In the genomic region with DNA sequence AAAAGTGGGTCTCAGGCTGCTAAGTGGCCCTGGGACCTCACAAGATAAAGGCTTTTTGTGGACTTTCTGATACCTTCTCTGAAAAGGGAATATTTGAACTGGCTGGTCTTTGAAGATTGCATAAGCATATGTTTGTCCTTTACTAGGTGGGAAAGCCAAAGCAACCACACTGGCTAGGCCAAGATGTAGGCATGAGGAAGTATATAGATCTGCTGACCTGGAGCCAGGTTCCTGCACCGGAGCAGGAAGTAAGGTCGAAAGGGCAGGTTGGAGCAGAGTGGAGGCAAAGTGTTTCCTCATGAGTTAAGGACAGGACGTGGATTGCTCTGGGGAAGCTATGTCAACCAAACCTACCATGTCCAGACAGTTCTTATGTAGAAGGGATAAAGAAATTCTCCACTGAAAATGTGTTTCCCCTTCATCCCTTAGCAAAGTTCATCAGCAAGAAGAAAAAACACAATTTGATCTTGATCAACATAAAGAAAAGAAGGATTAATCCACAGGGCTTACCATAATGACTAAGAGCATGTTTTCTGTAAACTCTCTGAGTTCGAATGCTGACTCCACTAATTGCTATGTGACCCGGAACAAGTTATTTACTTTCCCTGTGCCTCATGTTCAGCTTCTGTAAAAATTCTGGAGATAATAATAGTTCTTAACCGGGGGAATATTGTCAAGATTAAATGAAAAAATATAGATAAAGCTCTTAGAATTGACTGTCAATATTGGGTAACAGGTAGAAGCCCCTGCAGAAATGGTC, we compare ENCODE assay signal across 1 cellular context.
TF ChIP-seq lines count a peak whose summit lies in the region.

No MANE protein-coding gene starts in this region.

TF ChIP-seq in HepG2, 621 proteins besides CTCF, POLR2A, EP300 and RAD21 (continued from another document and continues in another):
- TF ChIP-seq, protein P1, sequence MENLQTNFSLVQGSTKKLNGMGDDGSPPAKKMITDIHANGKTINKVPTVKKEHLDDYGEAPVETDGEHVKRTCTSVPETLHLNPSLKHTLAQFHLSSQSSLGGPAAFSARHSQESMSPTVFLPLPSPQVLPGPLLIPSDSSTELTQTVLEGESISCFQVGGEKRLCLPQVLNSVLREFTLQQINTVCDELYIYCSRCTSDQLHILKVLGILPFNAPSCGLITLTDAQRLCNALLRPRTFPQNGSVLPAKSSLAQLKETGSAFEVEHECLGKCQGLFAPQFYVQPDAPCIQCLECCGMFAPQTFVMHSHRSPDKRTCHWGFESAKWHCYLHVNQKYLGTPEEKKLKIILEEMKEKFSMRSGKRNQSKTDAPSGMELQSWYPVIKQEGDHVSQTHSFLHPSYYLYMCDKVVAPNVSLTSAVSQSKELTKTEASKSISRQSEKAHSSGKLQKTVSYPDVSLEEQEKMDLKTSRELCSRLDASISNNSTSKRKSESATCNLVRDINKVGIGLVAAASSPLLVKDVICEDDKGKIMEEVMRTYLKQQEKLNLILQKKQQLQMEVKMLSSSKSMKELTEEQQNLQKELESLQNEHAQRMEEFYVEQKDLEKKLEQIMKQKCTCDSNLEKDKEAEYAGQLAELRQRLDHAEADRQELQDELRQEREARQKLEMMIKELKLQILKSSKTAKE (CRISPR knock-in tag; IDR thresholded peaks at IDR 0.05; ENCODE audit: borderline replicate concordance) = peak; percentile 75; the same call in 1 of the 2 replicates
- TF ChIP-seq, protein P2, sequence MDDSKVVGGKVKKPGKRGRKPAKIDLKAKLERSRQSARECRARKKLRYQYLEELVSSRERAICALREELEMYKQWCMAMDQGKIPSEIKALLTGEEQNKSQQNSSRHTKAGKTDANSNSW (CRISPR knock-in tag; IDR thresholded peaks at IDR 0.05; ENCODE audit: borderline replicate concordance) = no peak
- TF ChIP-seq XRCC5 (optimal IDR thresholded peaks at IDR 0.05; ENCODE audit: low read length) (peak; percentile 60), SNAI1 (CRISPR knock-in tag; IDR thresholded peaks at IDR 0.05; ENCODE audit: borderline replicate concordance) (no peak), SALL1 (CRISPR knock-in tag; IDR thresholded peaks at IDR 0.05) (peak; percentile 87), ZNF556 (CRISPR knock-in tag; IDR thresholded peaks at IDR 0.05; ENCODE audit: borderline replicate concordance) (peak; percentile 76; the same call in 1 of the 2 replicates), ZNF615 (CRISPR knock-in tag; IDR thresholded peaks at IDR 0.05; ENCODE audit: borderline replicate concordance) (no peak), ZBTB21 (CRISPR knock-in tag; IDR thresholded peaks at IDR 0.05) (no peak), NR2F2 (IDR thresholded peaks at IDR 0.05; ENCODE audit: borderline replicate concordance, low read depth) (peak; percentile 89), SCMH1 (CRISPR knock-in tag; IDR thresholded peaks at IDR 0.05; ENCODE audit: borderline replicate concordance) (no peak), REL (CRISPR knock-in tag; conservative IDR thresholded peaks at IDR 0.05) (no peak), MIER3 (CRISPR knock-in tag; IDR thresholded peaks at IDR 0.05; ENCODE audit: borderline replicate concordance) (peak; percentile 68; the same call in 1 of the 2 replicates), FOXC1 (CRISPR knock-in tag; IDR thresholded peaks at IDR 0.05; ENCODE audit: borderline replicate concordance) (0 out of 2 replicates have a peak, but pooled peaks have one; percentile 55), NR2F6 (IDR thresholded peaks at IDR 0.05) (peak; percentile 91), NR2F6 (CRISPR knock-in tag; IDR thresholded peaks at IDR 0.05) (peak; percentile 94), HNF4G (IDR thresholded peaks at IDR 0.05; ENCODE audit: borderline replicate concordance, low read depth, low read length) (peak; percentile 50; the same call in 1 of the 2 replicates), HNF4G (CRISPR knock-in tag; IDR thresholded peaks at IDR 0.05; ENCODE audit: borderline replicate concordance, low read depth) (no peak), SMAD9 (CRISPR knock-in tag; IDR thresholded peaks at IDR 0.05) (no peak), ZNF761 (CRISPR knock-in tag; conservative IDR thresholded peaks at IDR 0.05) (0 out of 2 replicates have a peak, but pooled peaks have one; percentile 40), ZNF121 (CRISPR knock-in tag; IDR thresholded peaks at IDR 0.05) (peak; percentile 36; the same call in 1 of the 2 replicates), ZNF564 (CRISPR knock-in tag; IDR thresholded peaks at IDR 0.05) (0 out of 2 replicates have a peak, but pooled peaks have one; percentile 28), SOX13 (IDR thresholded peaks at IDR 0.05) (no peak; the same call in 1 of the 2 replicates), SOX13 (CRISPR knock-in tag; conservative IDR thresholded peaks at IDR 0.05 in 1 of 2, IDR thresholded peaks at IDR 0.05 in 1 of 2) (peak in 1 of 2 experiments; percentile 76; a peak in 2 of 4 replicates), ZFP62 (CRISPR knock-in tag; IDR thresholded peaks at IDR 0.05) (no peak), SRSF1 (optimal IDR thresholded peaks at IDR 0.05; ENCODE audit: low read depth, low read length) (no peak), POLR2AphosphoS5 (IDR thresholded peaks at IDR 0.05; ENCODE audit: low read depth, low read length) (no peak), ONECUT2 (CRISPR knock-in tag; IDR thresholded peaks at IDR 0.05) (peak; percentile 34; the same call in 1 of the 2 replicates), ZNF660 (CRISPR knock-in tag; IDR thresholded peaks at IDR 0.05; ENCODE audit: borderline replicate concordance, low read depth) (no peak), ZNF672 (CRISPR knock-in tag; IDR thresholded peaks at IDR 0.05) (no peak), RFXAP (CRISPR knock-in tag; IDR thresholded peaks at IDR 0.05; ENCODE audit: borderline replicate concordance) (no peak), NPAS2 (CRISPR knock-in tag; IDR thresholded peaks at IDR 0.05; ENCODE audit: borderline replicate concordance) (no peak), NAIF1 (CRISPR knock-in tag; IDR thresholded peaks at IDR 0.05; ENCODE audit: borderline replicate concordance) (no peak), ZNF605 (CRISPR knock-in tag; IDR thresholded peaks at IDR 0.05) (peak; percentile 29; the same call in 1 of the 2 replicates), KAT7 (CRISPR knock-in tag; IDR thresholded peaks at IDR 0.05; ENCODE audit: borderline replicate concordance) (no peak), RELA (CRISPR knock-in tag; IDR thresholded peaks at IDR 0.05) (no peak), EED (CRISPR knock-in tag; IDR thresholded peaks at IDR 0.05) (no peak), DPF2 (CRISPR knock-in tag; IDR thresholded peaks at IDR 0.05; ENCODE audit: borderline replicate concordance, low read depth) (no peak)
- TF ChIP-seq, protein P3, sequence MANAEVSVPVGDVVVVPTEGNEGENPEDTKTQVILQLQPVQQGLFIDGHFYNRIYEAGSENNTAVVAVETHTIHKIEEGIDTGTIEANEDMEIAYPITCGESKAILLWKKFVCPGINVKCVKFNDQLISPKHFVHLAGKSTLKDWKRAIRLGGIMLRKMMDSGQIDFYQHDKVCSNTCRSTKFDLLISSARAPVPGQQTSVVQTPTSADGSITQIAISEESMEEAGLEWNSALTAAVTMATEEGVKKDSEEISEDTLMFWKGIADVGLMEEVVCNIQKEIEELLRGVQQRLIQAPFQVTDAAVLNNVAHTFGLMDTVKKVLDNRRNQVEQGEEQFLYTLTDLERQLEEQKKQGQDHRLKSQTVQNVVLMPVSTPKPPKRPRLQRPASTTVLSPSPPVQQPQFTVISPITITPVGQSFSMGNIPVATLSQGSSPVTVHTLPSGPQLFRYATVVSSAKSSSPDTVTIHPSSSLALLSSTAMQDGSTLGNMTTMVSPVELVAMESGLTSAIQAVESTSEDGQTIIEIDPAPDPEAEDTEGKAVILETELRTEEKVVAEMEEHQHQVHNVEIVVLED (CRISPR knock-in tag; IDR thresholded peaks at IDR 0.05; ENCODE audit: borderline replicate concordance) = peak; percentile 41; the same call in 1 of the 2 replicates
- TF ChIP-seq, protein P4, sequence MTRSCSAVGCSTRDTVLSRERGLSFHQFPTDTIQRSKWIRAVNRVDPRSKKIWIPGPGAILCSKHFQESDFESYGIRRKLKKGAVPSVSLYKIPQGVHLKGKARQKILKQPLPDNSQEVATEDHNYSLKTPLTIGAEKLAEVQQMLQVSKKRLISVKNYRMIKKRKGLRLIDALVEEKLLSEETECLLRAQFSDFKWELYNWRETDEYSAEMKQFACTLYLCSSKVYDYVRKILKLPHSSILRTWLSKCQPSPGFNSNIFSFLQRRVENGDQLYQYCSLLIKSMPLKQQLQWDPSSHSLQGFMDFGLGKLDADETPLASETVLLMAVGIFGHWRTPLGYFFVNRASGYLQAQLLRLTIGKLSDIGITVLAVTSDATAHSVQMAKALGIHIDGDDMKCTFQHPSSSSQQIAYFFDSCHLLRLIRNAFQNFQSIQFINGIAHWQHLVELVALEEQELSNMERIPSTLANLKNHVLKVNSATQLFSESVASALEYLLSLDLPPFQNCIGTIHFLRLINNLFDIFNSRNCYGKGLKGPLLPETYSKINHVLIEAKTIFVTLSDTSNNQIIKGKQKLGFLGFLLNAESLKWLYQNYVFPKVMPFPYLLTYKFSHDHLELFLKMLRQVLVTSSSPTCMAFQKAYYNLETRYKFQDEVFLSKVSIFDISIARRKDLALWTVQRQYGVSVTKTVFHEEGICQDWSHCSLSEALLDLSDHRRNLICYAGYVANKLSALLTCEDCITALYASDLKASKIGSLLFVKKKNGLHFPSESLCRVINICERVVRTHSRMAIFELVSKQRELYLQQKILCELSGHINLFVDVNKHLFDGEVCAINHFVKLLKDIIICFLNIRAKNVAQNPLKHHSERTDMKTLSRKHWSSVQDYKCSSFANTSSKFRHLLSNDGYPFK (CRISPR knock-in tag; IDR thresholded peaks at IDR 0.05; ENCODE audit: borderline replicate concordance) = no peak
- TF ChIP-seq, protein P5, sequence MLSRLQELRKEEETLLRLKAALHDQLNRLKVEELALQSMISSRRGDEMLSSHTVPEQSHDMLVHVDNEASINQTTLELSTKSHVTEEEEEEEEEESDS (CRISPR knock-in tag; IDR thresholded peaks at IDR 0.05; ENCODE audit: borderline replicate concordance) = 0 out of 2 replicates have a peak, but pooled peaks have one; percentile 42
- TF ChIP-seq, protein P6, sequence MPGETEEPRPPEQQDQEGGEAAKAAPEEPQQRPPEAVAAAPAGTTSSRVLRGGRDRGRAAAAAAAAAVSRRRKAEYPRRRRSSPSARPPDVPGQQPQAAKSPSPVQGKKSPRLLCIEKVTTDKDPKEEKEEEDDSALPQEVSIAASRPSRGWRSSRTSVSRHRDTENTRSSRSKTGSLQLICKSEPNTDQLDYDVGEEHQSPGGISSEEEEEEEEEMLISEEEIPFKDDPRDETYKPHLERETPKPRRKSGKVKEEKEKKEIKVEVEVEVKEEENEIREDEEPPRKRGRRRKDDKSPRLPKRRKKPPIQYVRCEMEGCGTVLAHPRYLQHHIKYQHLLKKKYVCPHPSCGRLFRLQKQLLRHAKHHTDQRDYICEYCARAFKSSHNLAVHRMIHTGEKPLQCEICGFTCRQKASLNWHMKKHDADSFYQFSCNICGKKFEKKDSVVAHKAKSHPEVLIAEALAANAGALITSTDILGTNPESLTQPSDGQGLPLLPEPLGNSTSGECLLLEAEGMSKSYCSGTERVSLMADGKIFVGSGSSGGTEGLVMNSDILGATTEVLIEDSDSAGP (CRISPR knock-in tag; IDR thresholded peaks at IDR 0.05; ENCODE audit: borderline replicate concordance) = no peak
- TF ChIP-seq, protein P7, sequence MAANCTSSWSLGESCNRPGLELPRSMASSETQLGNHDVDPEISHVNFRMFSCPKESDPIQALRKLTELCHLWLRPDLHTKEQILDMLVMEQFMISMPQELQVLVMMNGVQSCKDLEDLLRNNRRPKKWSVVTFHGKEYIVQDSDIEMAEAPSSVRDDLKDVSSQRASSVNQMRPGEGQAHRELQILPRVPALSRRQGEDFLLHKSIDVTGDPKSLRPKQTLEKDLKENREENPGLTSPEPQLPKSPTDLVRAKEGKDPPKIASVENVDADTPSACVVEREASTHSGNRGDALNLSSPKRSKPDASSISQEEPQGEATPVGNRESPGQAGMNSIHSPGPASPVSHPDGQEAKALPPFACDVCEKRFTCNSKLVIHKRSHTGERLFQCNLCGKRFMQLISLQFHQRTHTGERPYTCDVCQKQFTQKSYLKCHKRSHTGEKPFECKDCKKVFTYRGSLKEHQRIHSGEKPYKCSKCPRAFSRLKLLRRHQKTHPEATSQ (CRISPR knock-in tag; IDR thresholded peaks at IDR 0.05; ENCODE audit: borderline replicate concordance) = peak; percentile 80; the same call in 1 of the 2 replicates
- TF ChIP-seq, protein P8, sequence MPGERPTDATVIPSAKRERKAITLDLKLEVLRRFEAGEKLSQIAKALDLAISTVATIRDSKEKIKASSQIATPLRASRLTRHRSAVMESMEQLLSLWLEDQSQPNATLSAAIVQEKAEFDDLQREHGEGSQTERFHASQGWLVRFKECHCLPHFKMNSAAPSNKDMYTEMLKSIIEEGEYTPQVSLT (CRISPR knock-in tag; IDR thresholded peaks at IDR 0.05; ENCODE audit: borderline replicate concordance, low read depth) = no peak
- TF ChIP-seq, protein P9, sequence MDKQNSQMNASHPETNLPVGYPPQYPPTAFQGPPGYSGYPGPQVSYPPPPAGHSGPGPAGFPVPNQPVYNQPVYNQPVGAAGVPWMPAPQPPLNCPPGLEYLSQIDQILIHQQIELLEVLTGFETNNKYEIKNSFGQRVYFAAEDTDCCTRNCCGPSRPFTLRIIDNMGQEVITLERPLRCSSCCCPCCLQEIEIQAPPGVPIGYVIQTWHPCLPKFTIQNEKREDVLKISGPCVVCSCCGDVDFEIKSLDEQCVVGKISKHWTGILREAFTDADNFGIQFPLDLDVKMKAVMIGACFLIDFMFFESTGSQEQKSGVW (CRISPR knock-in tag; IDR thresholded peaks at IDR 0.05; ENCODE audit: borderline replicate concordance) = no peak
- TF ChIP-seq, protein P10, sequence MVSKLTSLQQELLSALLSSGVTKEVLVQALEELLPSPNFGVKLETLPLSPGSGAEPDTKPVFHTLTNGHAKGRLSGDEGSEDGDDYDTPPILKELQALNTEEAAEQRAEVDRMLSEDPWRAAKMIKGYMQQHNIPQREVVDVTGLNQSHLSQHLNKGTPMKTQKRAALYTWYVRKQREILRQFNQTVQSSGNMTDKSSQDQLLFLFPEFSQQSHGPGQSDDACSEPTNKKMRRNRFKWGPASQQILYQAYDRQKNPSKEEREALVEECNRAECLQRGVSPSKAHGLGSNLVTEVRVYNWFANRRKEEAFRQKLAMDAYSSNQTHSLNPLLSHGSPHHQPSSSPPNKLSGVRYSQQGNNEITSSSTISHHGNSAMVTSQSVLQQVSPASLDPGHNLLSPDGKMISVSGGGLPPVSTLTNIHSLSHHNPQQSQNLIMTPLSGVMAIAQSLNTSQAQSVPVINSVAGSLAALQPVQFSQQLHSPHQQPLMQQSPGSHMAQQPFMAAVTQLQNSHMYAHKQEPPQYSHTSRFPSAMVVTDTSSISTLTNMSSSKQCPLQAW (CRISPR knock-in tag; IDR thresholded peaks at IDR 0.05) = no peak
- TF ChIP-seq, protein P11, sequence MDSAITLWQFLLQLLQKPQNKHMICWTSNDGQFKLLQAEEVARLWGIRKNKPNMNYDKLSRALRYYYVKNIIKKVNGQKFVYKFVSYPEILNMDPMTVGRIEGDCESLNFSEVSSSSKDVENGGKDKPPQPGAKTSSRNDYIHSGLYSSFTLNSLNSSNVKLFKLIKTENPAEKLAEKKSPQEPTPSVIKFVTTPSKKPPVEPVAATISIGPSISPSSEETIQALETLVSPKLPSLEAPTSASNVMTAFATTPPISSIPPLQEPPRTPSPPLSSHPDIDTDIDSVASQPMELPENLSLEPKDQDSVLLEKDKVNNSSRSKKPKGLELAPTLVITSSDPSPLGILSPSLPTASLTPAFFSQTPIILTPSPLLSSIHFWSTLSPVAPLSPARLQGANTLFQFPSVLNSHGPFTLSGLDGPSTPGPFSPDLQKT (CRISPR knock-in tag; IDR thresholded peaks at IDR 0.05; ENCODE audit: borderline replicate concordance) = no peak
- TF ChIP-seq, protein P12, sequence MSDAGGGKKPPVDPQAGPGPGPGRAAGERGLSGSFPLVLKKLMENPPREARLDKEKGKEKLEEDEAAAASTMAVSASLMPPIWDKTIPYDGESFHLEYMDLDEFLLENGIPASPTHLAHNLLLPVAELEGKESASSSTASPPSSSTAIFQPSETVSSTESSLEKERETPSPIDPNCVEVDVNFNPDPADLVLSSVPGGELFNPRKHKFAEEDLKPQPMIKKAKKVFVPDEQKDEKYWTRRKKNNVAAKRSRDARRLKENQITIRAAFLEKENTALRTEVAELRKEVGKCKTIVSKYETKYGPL (CRISPR knock-in tag; IDR thresholded peaks at IDR 0.05) = peak; percentile 92
